In the genomic region with DNA sequence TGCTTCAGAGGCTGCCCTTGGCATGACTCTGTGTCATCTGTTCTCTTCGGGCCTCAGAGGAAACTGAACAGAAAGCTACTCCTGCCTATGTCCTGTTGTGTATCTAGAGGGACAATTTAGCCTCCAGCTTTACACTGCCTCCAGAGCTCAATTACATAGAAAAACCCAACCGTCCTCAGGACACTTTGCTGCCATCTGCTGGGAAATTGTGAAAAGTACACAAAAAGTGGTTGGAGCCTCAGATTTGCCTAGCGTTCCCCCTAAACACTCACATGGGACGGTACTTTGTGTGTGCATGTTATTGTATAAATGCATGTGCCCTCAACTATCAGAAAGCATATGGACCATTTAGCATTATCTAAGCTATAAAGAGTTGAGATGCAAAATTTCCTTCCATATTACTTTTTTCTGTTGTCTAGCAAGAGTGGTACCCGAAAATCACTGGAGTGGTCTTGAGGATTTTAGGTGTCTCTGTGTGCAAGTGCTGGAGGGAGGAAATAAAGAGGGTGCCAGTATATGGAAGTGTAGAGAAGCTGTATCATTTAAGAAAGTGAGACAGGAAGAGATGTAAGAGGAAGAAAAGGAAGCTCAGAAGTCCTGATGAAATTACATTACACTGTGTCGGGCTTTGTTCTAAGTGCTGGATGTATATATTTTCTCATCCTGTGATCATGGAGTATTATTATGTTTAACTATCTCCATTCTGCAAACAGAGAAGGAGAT, we compare ENCODE assay signal across 9 cellular contexts. TPM values are rescaled to one million over a fixed set of nuclear protein-coding genes. Genes with fewer than 3 reads are reported as not detected.
DNase-seq lines count a peak whose midpoint lies in the region; ATAC-seq and TF ChIP-seq lines count a peak whose summit lies in the region.
"Had no signal": no experiment of that assay in that cellular context is flagged by ENCODE, and none has a peak within 500 bp of the region (broad histone marks: within the 10 kb centered on the region; RNA-seq: fewer than 3 reads in every experiment).

No MANE protein-coding gene starts in this region.

- ATAC-seq in HCT116 (peak; percentile 87), HG02938 (IDR thresholded peaks at IDR 0.05; ENCODE audit: unreplicated experiment) (no peak), mucosa of descending colon (no peak)

- H3K36me3 ChIP-seq in HCT116 (ENCODE audit: control insufficient read depth in 1 of 2, insufficient read depth in 2 of 2, low read length in 2 of 2) (no peaks in the 10 kb centered on the region), left ventricle myocardium inferior (no peaks in the 10 kb centered on the region), transverse colon (no peaks in the 10 kb centered on the region), mucosa of descending colon (ENCODE audit: low read depth) (no peaks in the 10 kb centered on the region)

- no peaks in the 10 kb centered on the region for H3K9me2 ChIP-seq in HCT116 (ENCODE audit: insufficient read depth)

- H3K27ac ChIP-seq in HCT116 (ENCODE audit: low read depth, low read length) (no peak overlapping the region), left ventricle myocardium inferior (replicated peaks) (peak overlapping the region; percentile 27), transverse colon (peak overlapping the region in 2 of 4 donors; percentile 20 to 48)

- CTCF ChIA-PET in HCT116 (lab: Charles Lee), result interaction anchor here (0.6 to 2.5 kb wide), 11 partner anchors 13 to 429 kb away, joined by 3 to 13 read pairs (median 4); no protein-coding TSS in a partner anchor

- intact Hi-C loops in CD14-positive monocyte (cut with micrococcal nuclease), result loop anchor here in 1 of 2 donors (10.0 kb wide), 1 partner anchor 427 kb away; no protein-coding TSS in a partner anchor
- intact Hi-C loops in HCT116 (cut with micrococcal nuclease), result loop anchor here (2.0 to 5.0 kb wide), 2 partner anchors 134 to 429 kb away; no protein-coding TSS in a partner anchor
- intact Hi-C loops in left ventricle myocardium inferior (cut with micrococcal nuclease), result no loop called here
- intact Hi-C loops in transverse colon (cut with DNase I; ENCODE audit: low total_unique reads), result loop anchor here (2.0 kb wide), 1 partner anchor 25 kb away; no protein-coding TSS in a partner anchor
- intact Hi-C loops in mucosa of descending colon (cut with DNase I, micrococcal nuclease), result no loop called here

- no peak overlapping the region for H3K4me3 ChIP-seq in HCT116 (replicated peaks in 1 of 2; ENCODE audit: low read depth in 1 of 2, low read length in 2 of 2)
- H3K4me3 ChIP-seq in left ventricle myocardium inferior, result no peak overlapping the region
- H3K4me3 ChIP-seq in transverse colon, result no peak overlapping the region
- no peak overlapping the region for H3K4me3 ChIP-seq in mucosa of descending colon

- in situ Hi-C loops in SK-MEL-5 (cut with HindIII; ENCODE audit: low pct_unique_long_range_greater_than_20kb, low sequenced_read_pairs), result no loop called here
- in situ Hi-C loops in transverse colon (cut with MboI; ENCODE audit: low pct_ligation_motif_present in 1 of 4, low pct_unique_long_range_greater_than_20kb in 1 of 4, low sequenced_read_pairs in 3 of 4), result loop anchor here in 1 of 4 donors (25.0 kb wide), 1 partner anchor 89 kb away; no protein-coding TSS in a partner anchor

- H3K27me3 ChIP-seq in HCT116 (ENCODE audit: insufficient read depth, low read length) (no peaks in the 10 kb centered on the region), left ventricle myocardium inferior (ENCODE audit: low read depth) (peaks cover 24% of the 10 kb centered on the region), transverse colon (no peaks in the 10 kb centered on the region)

- H2AFZ ChIP-seq in HCT116 (ENCODE audit: low read depth, low read length, poor library complexity, severe bottlenecking), result no peak overlapping the region

- TF ChIP-seq EP300 in transverse colon (IDR thresholded peaks at IDR 0.05; ENCODE audit: low read depth), result no peak

- DNase-seq in CD14-positive monocyte (ENCODE audit: low spot score), result no peak
- DNase-seq in HCT116 (ENCODE audit: low read depth, low spot score), result peak; percentile 24
- peak; percentile 66 for DNase-seq in SK-MEL-5 (ENCODE audit: low read depth, low spot score)
- DNase-seq in left ventricle myocardium inferior, result no peak
- no peak for DNase-seq in transverse colon
- DNase-seq in hepatic stellate cell (ENCODE audit: low spot score), result no peak
- no peak for DNase-seq in mucosa of descending colon

- H3K27ac Mint-ChIP-seq in CD14-positive monocyte, result peak overlapping the region; percentile 71 to 90 (median 87)
- H3K27ac Mint-ChIP-seq: activated naive CD8-positive, alpha-beta T cell had no signal

- H3K9ac ChIP-seq in HCT116 (ENCODE audit: low read length), result no peak overlapping the region

- no peaks in the 10 kb centered on the region for H4K20me1 ChIP-seq in HCT116 (ENCODE audit: insufficient read depth)

- peaks cover 46% of the 10 kb centered on the region for H3K4me1 Mint-ChIP-seq in CD14-positive monocyte

- no peaks in the 10 kb centered on the region for H3K4me1 ChIP-seq in HCT116 (ENCODE audit: control insufficient read depth in 1 of 2, insufficient read depth in 2 of 2, low read length in 2 of 2)
- no peaks in the 10 kb centered on the region for H3K4me1 ChIP-seq in left ventricle myocardium inferior
- H3K4me1 ChIP-seq in transverse colon, result no peaks in the 10 kb centered on the region
- H3K4me1 ChIP-seq in mucosa of descending colon (ENCODE audit: low read depth), result no peaks in the 10 kb centered on the region

- peaks cover 0 to 5% of the 10 kb centered on the region in 2 donors for H3K36me3 Mint-ChIP-seq in CD14-positive monocyte
- H3K36me3 Mint-ChIP-seq: activated naive CD8-positive, alpha-beta T cell had no signal

- peaks cover 8 to 17% (median 13%) of the 10 kb centered on the region in 7 donors for H3K9me3 Mint-ChIP-seq in CD14-positive monocyte

- H3K4me2 ChIP-seq in HCT116 (ENCODE audit: low read length), result no peak overlapping the region

- WGBS in transverse colon (ENCODE audit: low coverage in 1 of 2), 2 donors, result 22 to 35% methylated on average over 6 of the region's 6 CpGs

- no peaks in the 10 kb centered on the region for H3K27me3 Mint-ChIP-seq in CD14-positive monocyte (ENCODE audit: low read depth in 3 of 3)

- RAD21 ChIA-PET in HCT116 (lab: Charles Lee; ENCODE audit: low non-redundant PET in 1 of 2, low total read pairs in 2 of 2, uncharacterized antibody in 2 of 2, unreplicated experiment in 2 of 2), result interaction anchor here in 1 of 2 experiments (1.0 to 1.1 kb wide), 2 partner anchors 82 to 429 kb away, joined by 3 to 5 read pairs; no protein-coding TSS in a partner anchor

- POLR2A ChIA-PET in HCT116 (lab: Charles Lee), result no interaction called here

- BruUV-seq in HCT116 (replicated peaks; lab: Mats Ljungman, UMichigan), result no TSS peak

- no peak for TF ChIP-seq POLR2A in HCT116 (IDR thresholded peaks at IDR 0.05; ENCODE audit: borderline replicate concordance, extremely low read depth, insufficient read depth, insufficient read length)
- TF ChIP-seq POLR2A in transverse colon (IDR thresholded peaks at IDR 0.05), result no peak

- no peaks in the 10 kb centered on the region for H3K79me2 ChIP-seq in HCT116 (ENCODE audit: insufficient read depth, low read length)

- H3K4me3 Mint-ChIP-seq in CD14-positive monocyte, result peak overlapping the region; percentile 11 to 72
- H3K4me3 Mint-ChIP-seq: activated naive CD8-positive, alpha-beta T cell had no signal

- no peaks in the 10 kb centered on the region; a peak in 1 of 4 replicates for H3K9me3 ChIP-seq in HCT116 (ENCODE audit: control insufficient read depth in 1 of 2, insufficient read depth in 1 of 2, low read depth in 1 of 2, low read length in 2 of 2)
- H3K9me3 ChIP-seq in left ventricle myocardium inferior (replicated peaks), result peaks cover 12% of the 10 kb centered on the region
- H3K9me3 ChIP-seq in transverse colon, result no peaks in the 10 kb centered on the region
- H3K9me3 ChIP-seq in mucosa of descending colon, result peaks cover 7% of the 10 kb centered on the region

- peak; percentile 82 for TF ChIP-seq CTCF in CD14-positive monocyte (IDR thresholded peaks at IDR 0.05)
- TF ChIP-seq CTCF in HCT116 (IDR thresholded peaks at IDR 0.05 in 2 of 3, conservative IDR thresholded peaks at IDR 0.05 in 1 of 3; ENCODE audit: borderline replicate concordance in 1 of 3, insufficient read depth in 1 of 3, low read depth in 2 of 3, low read length in 2 of 3), result peak; percentile 39 to 60 (median 45); a peak in 5 of 6 replicates
- peak; percentile 57 for TF ChIP-seq CTCF in left ventricle myocardium inferior (IDR thresholded peaks at IDR 0.05; ENCODE audit: borderline replicate concordance)
- TF ChIP-seq CTCF in transverse colon (IDR thresholded peaks at IDR 0.05), result peak; percentile 24 to 41 (median 40)
- no peak for TF ChIP-seq CTCF in mucosa of descending colon (IDR thresholded peaks at IDR 0.05)

- TF ChIP-seq RAD21 in HCT116 (IDR thresholded peaks at IDR 0.05; ENCODE audit: low read depth), result peak; percentile 64

TF ChIP-seq in HCT116, 20 proteins besides CTCF, POLR2A, EP300 and RAD21:
- TF ChIP-seq EGR1 (IDR thresholded peaks at IDR 0.05; ENCODE audit: low read depth), result no peak
- no peak for TF ChIP-seq ZFX (IDR thresholded peaks at IDR 0.05)
- no peak for TF ChIP-seq SP1 (IDR thresholded peaks at IDR 0.05; ENCODE audit: low read depth)
- no peak for TF ChIP-seq EZH2phosphoT487 (IDR thresholded peaks at IDR 0.05; ENCODE audit: borderline replicate concordance)
- no peak for TF ChIP-seq EZH2 (IDR thresholded peaks at IDR 0.05)
- TF ChIP-seq JUND (IDR thresholded peaks at IDR 0.05), result no peak
- TF ChIP-seq SIN3A (IDR thresholded peaks at IDR 0.05; ENCODE audit: low read depth), result no peak

RNA-seq across cellular contexts. Expression of a gene that starts 8.7 kb away (rescaled TPM):
- 1 to 10 TPM in 1 of 2 donors, under 1 TPM in 1; 1.00 to 1.1 TPM for polyA plus RNA-seq in CD14-positive monocyte
- total RNA-seq in HCT116 (2021; ENCODE audit: unreplicated experiment) (not detected), left ventricle myocardium inferior (0.93 TPM), transverse colon (10 to 100 TPM in 1 of 4 donors, 1 to 10 TPM in 2, under 1 TPM in 1; 0.96 to 50.1 (median 8.0) TPM), mucosa of descending colon (1 to 10 TPM; 1.3 to 6.6 (median 1.7) TPM)
- polyA plus RNA-seq in HCT116 (2012), result not detected in 2 replicates
- not detected in 2 replicates for total RNA-seq in SK-MEL-5 (2014; rRNA removed; shearing (Covaris generic))
- not detected in 2 replicates for polyA plus RNA-seq in SK-MEL-5 (2015; cell fraction: cytosol; rRNA removed)
- polyA plus RNA-seq in SK-MEL-5 (2015; cell fraction: nucleus; rRNA removed), result 2.2 TPM in 1 of 2 replicates, not detected in the other

RNA-seq across cellular contexts. Expression of a gene that starts 28.8 kb away (rescaled TPM):
- polyA plus RNA-seq in CD14-positive monocyte, result 10 to 100 TPM; 27.4 to 41.8 TPM
- total RNA-seq in HCT116 (2021; ENCODE audit: unreplicated experiment), result 0.22 TPM
- polyA plus RNA-seq in HCT116 (2012), result not detected in 2 replicates
- total RNA-seq in SK-MEL-5 (2014; rRNA removed; shearing (Covaris generic)), result not detected in 2 replicates
- polyA plus RNA-seq in SK-MEL-5 (2015; cell fraction: cytosol; rRNA removed), result not detected in 2 replicates
- polyA plus RNA-seq in SK-MEL-5 (2015; cell fraction: nucleus; rRNA removed), result not detected in 2 replicates
- 13.9 TPM for total RNA-seq in left ventricle myocardium inferior
- total RNA-seq in transverse colon, result 10 to 100 TPM in 3 of 4 donors, 1 to 10 TPM in 1; 7.6 to 23.8 (median 12.0) TPM
- 10 to 100 TPM in 2 of 3 donors, 1 to 10 TPM in 1; 4.0 to 31.9 (median 20.2) TPM for total RNA-seq in mucosa of descending colon

Comparison
In these comparisons a context has a peak if more than half of its experiments do, and no peak if none do; other contexts are left out.
1. DNase-seq: peak in HCT116 (single experiment) and SK-MEL-5 (single experiment); none in CD14-positive monocyte (single experiment), left ventricle myocardium inferior (single experiment), transverse colon (single experiment), hepatic stellate cell (single experiment) and mucosa of descending colon (0 of 3).
2. intact Hi-C loops: an anchor here in HCT116 (2.0 to 5.0 kb wide) and transverse colon (2.0 kb wide); none called in left ventricle myocardium inferior and mucosa of descending colon.